ENCODE assay signal across 8 cellular contexts in the genomic region with DNA sequence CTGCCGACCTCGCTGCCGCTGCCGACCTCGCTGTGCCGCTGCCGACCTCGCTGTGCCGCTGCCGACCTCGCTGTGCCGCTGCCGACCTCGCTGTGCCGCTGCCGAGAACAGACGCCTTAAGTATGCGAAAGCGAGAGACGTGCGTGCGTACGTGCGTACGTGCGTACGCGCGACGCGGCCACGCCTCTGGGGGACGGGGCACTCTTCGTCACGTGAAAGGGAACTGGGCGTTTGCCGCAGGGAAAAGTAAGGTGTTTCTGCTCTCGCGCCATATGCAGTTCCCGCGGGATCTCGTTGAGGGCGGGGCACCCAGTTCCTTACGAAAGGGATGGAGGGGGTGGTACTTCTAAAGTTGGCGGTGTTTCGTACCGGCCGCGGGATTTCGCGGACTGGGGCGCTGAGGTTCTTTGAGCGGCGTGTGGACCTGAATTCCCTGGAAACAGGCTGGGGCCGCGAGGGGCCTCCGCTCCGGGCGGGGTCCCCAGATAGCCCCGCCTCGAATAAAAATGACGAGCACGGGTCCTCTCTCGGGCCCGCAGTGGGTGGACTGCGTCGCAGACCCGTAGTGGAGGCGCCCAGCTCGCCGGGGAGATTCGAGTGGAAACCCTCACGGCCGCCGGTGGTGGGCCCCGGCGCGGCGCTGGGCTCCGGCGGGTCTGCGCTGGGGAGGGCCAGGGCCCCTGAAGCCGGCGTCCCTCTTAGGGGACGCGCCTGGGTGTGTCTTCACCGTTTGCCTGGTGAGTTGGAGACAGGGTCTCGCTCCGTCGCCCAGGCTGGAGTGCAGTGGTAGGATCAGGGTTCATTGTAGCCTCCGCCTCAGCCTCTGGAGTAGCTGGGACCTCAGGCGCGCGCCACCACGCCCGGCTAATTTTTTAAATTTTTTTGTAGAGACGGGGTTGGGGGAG. TPM values are rescaled to one million over a fixed set of nuclear protein-coding genes. Genes with fewer than 3 reads are reported as not detected.
A peak's percentile ranks its signal among the peaks of the same experiment; 100 is the strongest.
DNase-seq lines count a peak whose midpoint lies in the region; ATAC-seq and TF ChIP-seq lines count a peak whose summit lies in the region.

A gene (minus strand): TSS at position 94 of the 905 bp plus-strand sequence. CDS start 167 bp downstream, outside the sequence.

- H3K27me3 ChIP-seq in Karpas-422 (ENCODE audit: low read length) = no peaks in the 10 kb centered on the region
- no peaks in the 10 kb centered on the region for H3K27me3 ChIP-seq in esophagus muscularis mucosa
- H3K27me3 ChIP-seq in muscle layer of duodenum (ENCODE audit: low read depth, low read length) = no peaks in the 10 kb centered on the region

- H3K4me3 ChIP-seq in Karpas-422 (ENCODE audit: low read length) (peak within 1 kb of the TSS; percentile 98), esophagus muscularis mucosa (peak within 1 kb of the TSS; percentile 92 to 98 (median 96)), muscle layer of duodenum (ENCODE audit: low read depth in 1 of 2, low read length in 2 of 2) (peak within 1 kb of the TSS; percentile 89 to 91)

- H3K27ac ChIP-seq in Karpas-422 (ENCODE audit: low read length) (peak within 1 kb of the TSS; percentile 21; the same call in 1 of the 2 replicates), esophagus muscularis mucosa (replicated peaks in 1 of 4) (peak within 1 kb of the TSS; percentile 96 to 98 (median 96)), muscle layer of duodenum (ENCODE audit: low read length) (peak within 1 kb of the TSS; percentile 75)

- WGBS in esophagus muscularis mucosa = 1% methylated on average over 42 of the region's 97 CpGs

- intact Hi-C loops in esophagus muscularis mucosa (cut with DNase I) = loop anchor here (5.0 kb wide), 2 partner anchors 45 to 115 kb away; a partner anchor contains a TSS

- TF ChIP-seq POLR2A in esophagus muscularis mucosa (IDR thresholded peaks at IDR 0.05; ENCODE audit: low read depth) = peak; percentile 83

- TF ChIP-seq EP300 in esophagus muscularis mucosa (IDR thresholded peaks at IDR 0.05) = peak; percentile 98

- peaks cover 43% of the 10 kb centered on the region for H3K79me2 ChIP-seq in Karpas-422 (ENCODE audit: low read length)

- TF ChIP-seq CTCF in esophagus muscularis mucosa (IDR thresholded peaks at IDR 0.05) = peak in 1 of 3 experiments; percentile 7

- DNase-seq in DMS79 (lab: John Stamatoyannopoulos, UW) (peak; percentile 84), Karpas-422 (peak; percentile 99), RKO (ENCODE audit: low spot score) (peak; percentile 98), activated T-helper 1 cell treated with Interleukin-2 at 50 U/mL for 16 hours (ENCODE audit: low read depth) (peak; percentile 92), esophagus muscularis mucosa (ENCODE audit: extremely low spot score) (peak; percentile 100)
- peak; percentile 95 for DNase-seq in stimulated activated CD8-positive, alpha-beta memory T cell treated with anti-CD3 and anti-CD28 coated beads, Interleukin-7, amount 100 ng/mL, for 4 hours (ENCODE audit: low read depth in 2 of 2)

- peaks cover 25% of the 10 kb centered on the region for H3K36me3 ChIP-seq in Karpas-422 (ENCODE audit: insufficient read depth, low read length)
- H3K36me3 ChIP-seq in esophagus muscularis mucosa = peaks cover 14 to 20% (median 19%) of the 10 kb centered on the region in 4 donors
- peaks cover 13 to 14% of the 10 kb centered on the region in 2 donors for H3K36me3 ChIP-seq in muscle layer of duodenum (ENCODE audit: control insufficient read depth in 1 of 2, insufficient read depth in 2 of 2, low read length in 2 of 2)

- peak within 1 kb of the TSS; percentile 71; the same call in 1 of the 2 replicates for H2AFZ ChIP-seq in Karpas-422 (ENCODE audit: low read length)

- no peaks in the 10 kb centered on the region for H3K9me3 ChIP-seq in Karpas-422 (ENCODE audit: low read length)
- no peaks in the 10 kb centered on the region for H3K9me3 ChIP-seq in esophagus muscularis mucosa
- no peaks in the 10 kb centered on the region for H3K9me3 ChIP-seq in muscle layer of duodenum (ENCODE audit: control insufficient read depth in 1 of 2, low read length in 2 of 2)

- ATAC-seq in GM21786 (IDR thresholded peaks at IDR 0.05; ENCODE audit: unreplicated experiment) = peak; percentile 83

- H3K4me2 ChIP-seq in Karpas-422 (ENCODE audit: low read depth, low read length, poor library complexity, severe bottlenecking) = peak within 1 kb of the TSS; percentile 94

- no peaks in the 10 kb centered on the region for H3K9me2 ChIP-seq in Karpas-422 (replicated peaks; ENCODE audit: insufficient read depth, low read length)

- peaks cover 32% of the 10 kb centered on the region for H4K20me1 ChIP-seq in Karpas-422 (ENCODE audit: insufficient read depth, low read depth, low read length)

- peaks cover 25% of the 10 kb centered on the region for H3K4me1 ChIP-seq in Karpas-422 (ENCODE audit: low read length)
- peaks cover 22 to 44% (median 38%) of the 10 kb centered on the region in 4 donors for H3K4me1 ChIP-seq in esophagus muscularis mucosa
- H3K4me1 ChIP-seq in muscle layer of duodenum (ENCODE audit: control insufficient read depth in 1 of 2, insufficient read depth in 2 of 2, low read length in 2 of 2) = peaks cover 13 to 26% of the 10 kb centered on the region in 2 donors

- H3K9ac ChIP-seq in Karpas-422 (ENCODE audit: low read length) = peak within 1 kb of the TSS; percentile 99

RNA-seq across cellular contexts. Expression of the gene that starts here (rescaled TPM):
- total RNA-seq in Karpas-422 (2014; rRNA removed; shearing (Covaris generic); ENCODE audit: low replicate concordance) = 90.7 and 93.8 TPM in 2 replicates
- 10 to 100 TPM; 31.0 to 61.0 (median 39.8) TPM for total RNA-seq in esophagus muscularis mucosa

Comparison
In these comparisons a context has a peak if more than half of its experiments do, and no peak if none do; other contexts are left out.
1. Peak in every context shown above with its lines: DNase-seq, ATAC-seq, H3K4me3 ChIP-seq and H3K27ac ChIP-seq.
2. H3K27ac ChIP-seq: peak in every context shown above with its lines; median percentile 96 in esophagus muscularis mucosa; 75 in muscle layer of duodenum; 21 in Karpas-422.